In genomic region chr1:55334140-55334539, GRCh38 we compare ENCODE assay signal across 1 cellular context.
A peak's percentile ranks its signal among the peaks of the same experiment; 100 is the strongest.
TF ChIP-seq lines count a peak whose summit lies in the region.

No MANE protein-coding gene starts in this region.

TF ChIP-seq in K562, 482 proteins besides CTCF, POLR2A, EP300 and RAD21:
- TF ChIP-seq MTA3 (IDR thresholded peaks at IDR 0.05; ENCODE audit: borderline replicate concordance) (no peak), ZBTB11 (CRISPR knock-in tag; IDR thresholded peaks at IDR 0.05) (no peak), EGR1 (conservative IDR thresholded peaks at IDR 0.05) (peak; percentile 30; the same call in 1 of the 2 replicates), ARID3B (CRISPR knock-in tag; IDR thresholded peaks at IDR 0.05; ENCODE audit: borderline replicate concordance) (no peak)
